In genomic region chr12:54280401-54281260, GRCh38 we compare ENCODE assay signal across 8 cellular contexts. TPM values are rescaled to one million over a fixed set of nuclear protein-coding genes. Genes with fewer than 3 reads are reported as not detected.
DNase-seq lines count a peak whose midpoint lies in the region; ATAC-seq and TF ChIP-seq lines count a peak whose summit lies in the region.

Gene HNRNPA1 (plus strand): TSS chr12:54280726. CDS start chr12:54280808, 82 bp downstream.

- H3F3A ChIP-seq in PC-9 (ENCODE audit: insufficient read depth, low read depth): peaks cover 63% of the 10 kb centered on the region

- peak within 1 kb of the TSS; percentile 72 for H2AFZ ChIP-seq in PC-9

- H3K27me3 ChIP-seq in PC-9 (ENCODE audit: insufficient read depth, low read depth): no peaks in the 10 kb centered on the region
- no peaks in the 10 kb centered on the region for H3K27me3 ChIP-seq in esophagus (ENCODE audit: control insufficient read depth in 1 of 2, insufficient read depth in 2 of 2, low read length in 2 of 2)
- no peaks in the 10 kb centered on the region for H3K27me3 ChIP-seq in mucosa of rectum (ENCODE audit: control insufficient read depth in 2 of 2, insufficient read depth in 2 of 2, low read length in 2 of 2)

- 0% methylated on average over 51 of the region's 51 CpGs for WGBS in esophagus, 2 donors

- H3K9me3 ChIP-seq in PC-9 (ENCODE audit: insufficient read depth, low read depth) (no peaks in the 10 kb centered on the region), esophagus (ENCODE audit: control insufficient read depth in 2 of 2, insufficient read depth in 1 of 2, low read depth in 1 of 2, low read length in 1 of 2) (no peaks in the 10 kb centered on the region), mucosa of rectum (ENCODE audit: control insufficient read depth in 2 of 2, low read length in 2 of 2) (no peaks in the 10 kb centered on the region)

- POLR2A ChIA-PET in PC-9 (lab: Charles Lee; ENCODE audit: unreplicated experiment): interaction anchor here (0.5 to 1.4 kb wide), 7 partner anchors 9 to 265 kb away, joined by 3 to 39 read pairs (median 5); partner anchors contain the start of gene COPZ1

- H3K27ac ChIP-seq in PC-9: peak within 1 kb of the TSS; percentile 94
- H3K27ac ChIP-seq in esophagus (ENCODE audit: low read depth in 2 of 2, low read length in 1 of 2): peak within 1 kb of the TSS; percentile 95 to 98
- peak within 1 kb of the TSS; percentile 93 to 99 for H3K27ac ChIP-seq in mucosa of rectum (ENCODE audit: low read depth in 2 of 2, low read length in 2 of 2)

- peak within 1 kb of the TSS; percentile 100 for H3K4me3 ChIP-seq in Jurkat, Clone E6-1 (ENCODE audit: low read length)
- H3K4me3 ChIP-seq in PC-9 (peak within 1 kb of the TSS; percentile 82), esophagus (ENCODE audit: low read depth in 1 of 2, low read length in 2 of 2) (peak within 1 kb of the TSS; percentile 89 to 91), mucosa of rectum (ENCODE audit: low read length in 2 of 2) (peak within 1 kb of the TSS; percentile 73 to 99)

- peak; percentile 98 for DNase-seq in DMS153 treated with DMSO at 0.1 percent for 48 hours (lab: John Stamatoyannopoulos, UW; ENCODE audit: unreplicated experiment)
- peak; percentile 100 for DNase-seq in Jurkat, Clone E6-1 (ENCODE audit: low read depth, low spot score)
- DNase-seq in PC-9: peak; percentile 95 to 99
- peak; percentile 85 for DNase-seq in activated T-cell treated with anti-CD3 and anti-CD28 coated beads, Interleukin-2, amount 50 U/mL, for 1 hour
- DNase-seq in stimulated activated CD8-positive, alpha-beta memory T cell treated with anti-CD3 and anti-CD28 coated beads, Interleukin-4, amount 100 ng/mL, for 48 hours: peak; percentile 93

- H3K36me3 ChIP-seq in PC-9 (ENCODE audit: low read depth) (peaks cover 62% of the 10 kb centered on the region), esophagus (ENCODE audit: control insufficient read depth in 2 of 2, insufficient read depth in 2 of 2, low read length in 1 of 2) (peaks cover 3 to 4% of the 10 kb centered on the region in 2 donors), mucosa of rectum (ENCODE audit: control insufficient read depth in 2 of 2, insufficient read depth in 2 of 2, low read length in 2 of 2) (peaks cover 27 to 31% of the 10 kb centered on the region in 2 donors)

- H3K79me2 ChIP-seq in PC-9 (ENCODE audit: low read depth): peaks cover 83% of the 10 kb centered on the region

- CTCF ChIA-PET in PC-9 (lab: Charles Lee): interaction anchor here (0.6 to 1.7 kb wide), 5 partner anchors 27 to 585 kb away, joined by 3 to 12 read pairs (median 3); partner anchors contain the start of gene COPZ1

- H3K9ac ChIP-seq in mucosa of rectum (ENCODE audit: low read depth in 1 of 2, low read length in 2 of 2): peak within 1 kb of the TSS; percentile 84 to 99

- TSS peak; percentile 64 for BruUV-seq in PC-9 (replicated peaks; lab: Mats Ljungman, UMichigan)

- peak within 1 kb of the TSS; percentile 98 for H3K4me2 ChIP-seq in PC-9

- intact Hi-C loops in PC-9 (cut with micrococcal nuclease; ENCODE audit: unreplicated experiment): loop anchor here (2.0 kb wide), 1 partner anchor 78 kb away; no protein-coding TSS in a partner anchor

- peaks cover 43% of the 10 kb centered on the region for H4K20me1 ChIP-seq in PC-9 (ENCODE audit: insufficient read depth)

- peak; percentile 85 for ATAC-seq in GM21619 (IDR thresholded peaks at IDR 0.05; ENCODE audit: unreplicated experiment)

- TF ChIP-seq CTCF in PC-9 (conservative IDR thresholded peaks at IDR 0.05): 0 out of 2 replicates have a peak, but pooled peaks have one; percentile 3

- H3K4me1 ChIP-seq in PC-9 (replicated peaks; ENCODE audit: insufficient read depth): peaks cover 43% of the 10 kb centered on the region
- H3K4me1 ChIP-seq in esophagus (ENCODE audit: control insufficient read depth in 2 of 2, insufficient read depth in 2 of 2, low read length in 1 of 2): no peaks in the 10 kb centered on the region
- H3K4me1 ChIP-seq in mucosa of rectum (ENCODE audit: control insufficient read depth in 2 of 2, insufficient read depth in 2 of 2, low read length in 2 of 2): peaks cover 46 to 50% of the 10 kb centered on the region in 2 donors

- no peaks in the 10 kb centered on the region for H3K9me2 ChIP-seq in PC-9 (ENCODE audit: insufficient read depth)

RNA-seq across cellular contexts. Expression of gene HNRNPA1, which starts in this region (rescaled TPM):
- polyA plus RNA-seq in Jurkat, Clone E6-1 (2012; ENCODE audit: insufficient read depth, insufficient read length): 2,481 TPM
- total RNA-seq in PC-9 (2021): 1,116 and 1,137 TPM in 2 replicates
- polyA plus RNA-seq in esophagus: 100 to 1,000 TPM; 756 to 880 TPM

Comparison
In these comparisons a context has a peak if more than half of its experiments do, and no peak if none do; other contexts are left out.
1. Peak in every context shown above with its lines: DNase-seq, ATAC-seq, H3K4me3 ChIP-seq and H3K27ac ChIP-seq.